24 cellular contexts compared by ENCODE assay signal in genomic region chr21:29326914-29327554, GRCh38. TPM values are rescaled to one million over a fixed set of nuclear protein-coding genes. Genes with fewer than 3 reads are reported as not detected.
A peak's percentile ranks its signal among the peaks of the same experiment; 100 is the strongest.
DNase-seq lines count a peak whose midpoint lies in the region; ATAC-seq, FAIRE-seq and TF ChIP-seq lines count a peak whose summit lies in the region.
"Had no signal": no experiment of that assay in that cellular context is flagged by ENCODE, and none has a peak within 500 bp of the region (broad histone marks: within the 10 kb centered on the region; RNA-seq: fewer than 3 reads in every experiment).

No MANE protein-coding gene starts in this region.

- H3K9me3 ChIP-seq in GM12878 (replicated peaks; ENCODE audit: control insufficient read depth, insufficient read depth, low read length) (no peaks in the 10 kb centered on the region), psoas muscle (no peaks in the 10 kb centered on the region)
- H3K9me3 ChIP-seq: HAP-1 had no signal

- H3K4me3 ChIP-seq in GM12878 (no peak overlapping the region), psoas muscle (peak overlapping the region; percentile 54)
- H3K4me3 ChIP-seq: BLaER1 treated with 17β-estradiol and CSF1 and Interleukin-3, amounts not matched to agents 10 nM and 100 nM; GM23248; HAP-1; SK-N-MC had no signal

- H3K27me3 ChIP-seq in GM12878 (replicated peaks in 1 of 2; ENCODE audit: control insufficient read depth in 2 of 2, insufficient read depth in 2 of 2, low read length in 1 of 2) (no peaks in the 10 kb centered on the region), psoas muscle (ENCODE audit: insufficient read depth in 3 of 3, low read length in 2 of 3) (no peaks in the 10 kb centered on the region)
- H3K27me3 ChIP-seq: BLaER1 treated with 17β-estradiol and CSF1 and Interleukin-3, amounts not matched to agents 10 nM and 100 nM had no signal

- no peaks in the 10 kb centered on the region; the same call in 1 of the 2 replicates for H4K20me1 ChIP-seq in GM12878 (ENCODE audit: control insufficient read depth, insufficient read depth)

- no peak overlapping the region for H3K9ac ChIP-seq in GM12878 (ENCODE audit: control insufficient read depth, insufficient read depth, low read length)
- H3K9ac ChIP-seq: GM23248 had no signal

- POLR2A ChIA-PET in GM12878 (lab: Charles Lee), result interaction anchor here (1.5 kb wide), 1 partner anchor 8 kb away, joined by 4 read pairs; no protein-coding TSS in a partner anchor

- H2AFZ ChIP-seq in GM12878 (ENCODE audit: control insufficient read depth, low read depth, low read length), result no peak overlapping the region
- H2AFZ ChIP-seq: GM23248 had no signal

- TF ChIP-seq EP300 in GM12878 (IDR thresholded peaks at IDR 0.05; ENCODE audit: borderline replicate concordance in 1 of 2, control insufficient read depth in 1 of 2, low read depth in 2 of 2, low read length in 2 of 2), result no peak

- RAD21 ChIA-PET in GM12878 (lab: Charles Lee; ENCODE audit: unreplicated experiment), result interaction anchor here (1.2 kb wide), 1 partner anchor 26 kb away, joined by 3 read pairs; no protein-coding TSS in a partner anchor

- H3K9me3 Mint-ChIP-seq in activated naive CD8-positive, alpha-beta T cell treated with anti-CD3 and anti-CD28 coated beads, Interleukin-2, amount 50 U/mL, for 24 hours, result no peaks in the 10 kb centered on the region
- H3K9me3 Mint-ChIP-seq in activated naive CD8-positive, alpha-beta T cell treated with anti-CD3 and anti-CD28 coated beads for 36 hours, result no peaks in the 10 kb centered on the region
- no peaks in the 10 kb centered on the region for H3K9me3 Mint-ChIP-seq in memory B cell
- H3K9me3 Mint-ChIP-seq: CD8-positive, alpha-beta memory T cell; IgD-negative memory B cell had no signal

- in situ Hi-C loops in GM12878 (cut with MboI), result no loop called here

- H3K36me3 ChIP-seq in GM12878 (ENCODE audit: control insufficient read depth in 2 of 2, insufficient read depth in 2 of 2, low read length in 1 of 2) (peaks cover 6 to 35% of the 10 kb centered on the region in 2 experiments), psoas muscle (ENCODE audit: insufficient read depth in 1 of 2, low read depth in 1 of 2) (peaks cover 0 to 68% of the 10 kb centered on the region in 2 donors)

- peaks cover 56% of the 10 kb centered on the region for H3K36me3 Mint-ChIP-seq in activated naive CD8-positive, alpha-beta T cell treated with anti-CD3 and anti-CD28 coated beads, Interleukin-2, amount 50 U/mL, for 24 hours (ENCODE audit: low read depth)
- peaks cover 25% of the 10 kb centered on the region for H3K36me3 Mint-ChIP-seq in activated naive CD8-positive, alpha-beta T cell treated with anti-CD3 and anti-CD28 coated beads for 36 hours
- H3K36me3 Mint-ChIP-seq in memory B cell, result peaks cover 31% of the 10 kb centered on the region

- CTCF ChIA-PET in GM12878 (lab: Yijun Ruan, JAX), result no interaction called here

- TF ChIP-seq CTCF in GM12878 (IDR thresholded peaks at IDR 0.05 in 2 of 3, conservative IDR thresholded peaks at IDR 0.05 in 1 of 3; ENCODE audit: control insufficient read depth in 2 of 3, extremely low read depth in 1 of 3, insufficient read depth in 1 of 3, low read depth in 3 of 3, low read length in 3 of 3) (no peak), psoas muscle (IDR thresholded peaks at IDR 0.05) (no peak)

- peaks cover 14% of the 10 kb centered on the region for H3K79me2 ChIP-seq in GM12878 (ENCODE audit: control insufficient read depth, insufficient read depth, low read length)

- H3K4me1 Mint-ChIP-seq in activated naive CD8-positive, alpha-beta T cell treated with anti-CD3 and anti-CD28 coated beads, Interleukin-2, amount 50 U/mL, for 24 hours, result peaks cover 8% of the 10 kb centered on the region
- peaks cover 5% of the 10 kb centered on the region for H3K4me1 Mint-ChIP-seq in activated naive CD8-positive, alpha-beta T cell treated with anti-CD3 and anti-CD28 coated beads for 36 hours
- peaks cover 10% of the 10 kb centered on the region for H3K4me1 Mint-ChIP-seq in memory B cell

- no peak overlapping the region for H3K27ac ChIP-seq in GM12878 (ENCODE audit: control insufficient read depth, insufficient read depth)
- peak overlapping the region; percentile 78 for H3K27ac ChIP-seq in psoas muscle
- H3K27ac ChIP-seq: 22Rv1; BLaER1 treated with 17β-estradiol and CSF1 and Interleukin-3, amounts not matched to agents 10 nM and 100 nM; GM23248; SK-N-MC had no signal

- H3K4me2 ChIP-seq in GM12878 (ENCODE audit: control insufficient read depth, insufficient read depth), result no peak overlapping the region

- BruUV-seq in GM12878 (replicated peaks; lab: Mats Ljungman, UMichigan), result no TSS peak

- WGBS in GM12878 (ENCODE audit: insufficient coverage, insufficient replicate concordance, low lambda C conversion rate, missing lambda C conversion rate), result 73% methylated on average over 10 of the region's 10 CpGs
- 37 to 61% (median 43%) methylated on average over 10 of the region's 10 CpGs for WGBS in psoas muscle, 3 donors

- no peak for TF ChIP-seq POLR2A in GM12878 (IDR thresholded peaks at IDR 0.05; ENCODE audit: low read depth, low read length)

- ATAC-seq in activated naive CD8-positive, alpha-beta T cell treated with anti-CD3 and anti-CD28 coated beads, Interleukin-2, amount 50 U/mL, for 24 hours, result no peak
- ATAC-seq in GM12878 (peak; percentile 24), memory B cell (ENCODE audit: low read depth) (no peak), psoas muscle (peak; percentile 91 to 96 (median 95)), GM18498 (IDR thresholded peaks at IDR 0.05; ENCODE audit: unreplicated experiment) (no peak)

- intact Hi-C loops in GM12878 (cut with micrococcal nuclease; ENCODE audit: unreplicated experiment), result no loop called here
- intact Hi-C loops in psoas muscle (cut with DNase I), result no loop called here

- no peaks in the 10 kb centered on the region for H3K27me3 Mint-ChIP-seq in activated naive CD8-positive, alpha-beta T cell treated with anti-CD3 and anti-CD28 coated beads, Interleukin-2, amount 50 U/mL, for 24 hours
- H3K27me3 Mint-ChIP-seq in activated naive CD8-positive, alpha-beta T cell treated with anti-CD3 and anti-CD28 coated beads for 36 hours, result no peaks in the 10 kb centered on the region
- no peaks in the 10 kb centered on the region for H3K27me3 Mint-ChIP-seq in memory B cell
- H3K27me3 Mint-ChIP-seq: CD8-positive, alpha-beta memory T cell; IgD-negative memory B cell had no signal

- TF ChIP-seq RAD21 in GM12878 (IDR thresholded peaks at IDR 0.05; ENCODE audit: insufficient read depth, low read depth, low read length), result no peak

- peak overlapping the region; percentile 14 for H3K27ac Mint-ChIP-seq in activated naive CD8-positive, alpha-beta T cell treated with anti-CD3 and anti-CD28 coated beads, Interleukin-2, amount 50 U/mL, for 24 hours
- H3K27ac Mint-ChIP-seq in activated naive CD8-positive, alpha-beta T cell treated with anti-CD3 and anti-CD28 coated beads for 36 hours, result no peak overlapping the region
- H3K27ac Mint-ChIP-seq in memory B cell, result peak overlapping the region; percentile 14

- H3K4me3 Mint-ChIP-seq in activated naive CD8-positive, alpha-beta T cell treated with anti-CD3 and anti-CD28 coated beads, Interleukin-2, amount 50 U/mL, for 24 hours, result no peak overlapping the region
- no peak overlapping the region for H3K4me3 Mint-ChIP-seq in activated naive CD8-positive, alpha-beta T cell treated with anti-CD3 and anti-CD28 coated beads for 36 hours
- H3K4me3 Mint-ChIP-seq in memory B cell, result no peak overlapping the region
- H3K4me3 Mint-ChIP-seq: CD8-positive, alpha-beta memory T cell had no signal

- no peak for DNase-seq in activated naive CD8-positive, alpha-beta T cell treated with anti-CD3 and anti-CD28 coated beads, Interleukin-2, amount 50 U/mL, for 24 hours
- no peak for DNase-seq in activated naive CD8-positive, alpha-beta T cell treated with anti-CD3 and anti-CD28 coated beads for 36 hours
- no peak for DNase-seq in GM12878 (ENCODE audit: low read depth, low spot score)
- DNase-seq in memory B cell (ENCODE audit: low spot score in 2 of 2), result no peak
- DNase-seq in psoas muscle, result peak; percentile 27 to 66
- no peak for DNase-seq in dermis blood vessel endothelial cell
- DNase-seq in GM03348 (ENCODE audit: low spot score), result no peak
- DNase-seq: ACHN; Calu3; CD8-positive, alpha-beta memory T cell; GDM1; GM23248; Kasumi-1; NCI-H1694; NCI-H2081; NCI-H2171; NCI-H524 treated with DMSO at 0.1 percent for 48 hours; SHP77 treated with DMSO at 0.1 percent for 48 hours had no signal

- SMC1A ChIA-PET in GM12878 (lab: Charles Lee; ENCODE audit: uncharacterized antibody, unreplicated experiment), result interaction anchor here (0.7 kb wide), 1 partner anchor 17 kb away, joined by 3 read pairs; no protein-coding TSS in a partner anchor

- H3K4me1 ChIP-seq in GM12878 (ENCODE audit: control insufficient read depth, insufficient read depth, low read length) (no peaks in the 10 kb centered on the region), psoas muscle (peaks cover 48% of the 10 kb centered on the region)
- H3K4me1 ChIP-seq: HAP-1 had no signal

- FAIRE-seq in GM12878 (lab: Jason Lieb, UNC), result no peak

TF ChIP-seq in GM12878, 131 proteins besides CTCF, POLR2A, EP300 and RAD21 (continues in another document):
- no peak for TF ChIP-seq MEF2A (IDR thresholded peaks at IDR 0.05; ENCODE audit: insufficient read depth, low read depth, low read length)
- TF ChIP-seq ZNF384 (IDR thresholded peaks at IDR 0.05; ENCODE audit: borderline replicate concordance, low read depth, low read length), result no peak
- no peak for TF ChIP-seq SMAD5 (IDR thresholded peaks at IDR 0.05; ENCODE audit: low read depth)

RNA-seq across cellular contexts. Expression of gene BACH1, which starts 28.3 kb away (rescaled TPM):
- 10 to 100 TPM; 21.8 to 23.2 TPM for total RNA-seq in activated naive CD8-positive, alpha-beta T cell treated with anti-CD3 and anti-CD28 coated beads for 36 hours
- total RNA-seq in GM12878 (2013; cell fraction: nucleolus; rRNA removed), result 89.0 and 91.9 TPM in 2 replicates
- total RNA-seq in GM12878 (2014; rRNA removed), result 13.8 and 20.1 TPM in 2 replicates
- 16.9 and 18.1 TPM in 2 replicates for total RNA-seq in GM12878 (2014; rRNA removed; fragmentation: Illumina TruSeq; extraction: Trizol)
- total RNA-seq in GM12878 (2021), result 25.7 TPM in 2 replicates
- 10.4 TPM for polyA plus RNA-seq in GM12878 (2011; ENCODE audit: low read depth)
- 18.8 and 26.6 TPM in 2 replicates for polyA plus RNA-seq in GM12878 (2011; rRNA removed)
- polyA plus RNA-seq in GM12878 (2011; cell fraction: cytosol; rRNA removed), result 6.6 and 8.8 TPM in 2 replicates
- 18.9 TPM in 2 replicates for polyA plus RNA-seq in GM12878 (2011; cell fraction: nucleus; rRNA removed)
- polyA plus RNA-seq in GM12878 (2012), result 11.9 and 12.8 TPM in 2 replicates
- 10.7 and 11.8 TPM in 2 replicates for polyA plus RNA-seq in GM12878 (2014; fragmentation: Illumina TruSeq; extraction: Trizol)
- 1 to 10 TPM; 3.2 to 3.3 TPM for polyA plus RNA-seq in GM12878 (2014; fragmentation: Nextera tagmentation; extraction: Ambion mirVana)
- 5.4 and 7.6 TPM in 2 replicates for polyA plus RNA-seq in GM12878 (2014; rRNA removed)
- polyA plus RNA-seq in GM12878 (2016; fragmentation: Nextera tagmentation; extraction: Ambion mirVana), result 10 to 100 TPM in 1 of 2 experiments, 1 to 10 TPM in 1; 9.1 to 10.3 TPM
- polyA minus RNA-seq in GM12878 (2011; rRNA and poly(A)+ RNA removed), result 81.2 and 136 TPM in 2 replicates
- polyA minus RNA-seq in GM12878 (2011; cell fraction: cytosol; rRNA and poly(A)+ RNA removed), result 17.2 and 23.1 TPM in 2 replicates
- 43.3 and 46.8 TPM in 2 replicates for polyA minus RNA-seq in GM12878 (2011; cell fraction: nucleus; rRNA and poly(A)+ RNA removed)
- total RNA-seq in psoas muscle, result 100 to 1,000 TPM in 1 of 4 donors, 10 to 100 TPM in 3; 48.3 to 115 (median 72.4) TPM
- polyA plus RNA-seq in psoas muscle, result 10 to 100 TPM in 2 of 3 donors, 1 to 10 TPM in 1; 9.8 to 20.1 (median 15.4) TPM
- 30.4 and 48.0 TPM in 2 replicates for total RNA-seq in dermis blood vessel endothelial cell

Comparison
In these comparisons a context has a peak if more than half of its experiments do, and no peak if none do; other contexts are left out.
1. ATAC-seq: peak in GM12878 (single experiment) and psoas muscle (4 of 4); none in activated naive CD8-positive, alpha-beta T cell treated with anti-CD3 and anti-CD28 coated beads, Interleukin-2, amount 50 U/mL, for 24 hours (single experiment), memory B cell (single experiment) and GM18498 (single experiment).
2. DNase-seq: peak in psoas muscle (2 of 2); none in activated naive CD8-positive, alpha-beta T cell treated with anti-CD3 and anti-CD28 coated beads, Interleukin-2, amount 50 U/mL, for 24 hours (single experiment), activated naive CD8-positive, alpha-beta T cell treated with anti-CD3 and anti-CD28 coated beads for 36 hours (single experiment), GM12878 (single experiment), memory B cell (0 of 2), dermis blood vessel endothelial cell (single experiment) and GM03348 (single experiment).